Comparison of ENCODE assay signal across 8 cellular contexts in genomic region chr1:144490394-144490793, GRCh38. TPM values are rescaled to one million over a fixed set of nuclear protein-coding genes. Genes with fewer than 3 reads are reported as not detected.
DNase-seq lines count a peak whose midpoint lies in the region; ATAC-seq, FAIRE-seq and TF ChIP-seq lines count a peak whose summit lies in the region.
"Not testable (repeated sequence)": the region's sequence is repeated elsewhere in the genome, so short reads cannot be mapped to it uniquely, and the experiment has no call there.

No MANE protein-coding gene starts in this region.

- not testable (repeated sequence) for DNase-seq in AG04449 (ENCODE audit: low read depth, low spot score); activated T-cell treated with anti-CD3 and anti-CD28 coated beads, Interleukin-2, amount 50 U/mL, for 4 hours; astrocyte (ENCODE audit: low read depth); glutamatergic neuron
- peak; percentile 8 for DNase-seq in activated CD4-positive, alpha-beta T cell treated with anti-CD3 and anti-CD28 coated beads for 1 hour
- peak in 8 of 10 donors; percentile 4 to 30 (median 10) for DNase-seq in naive thymus-derived CD8-positive, alpha-beta T cell
- peak; percentile 3 to 7 for DNase-seq in stimulated activated CD4-positive, alpha-beta T cell treated with anti-CD3 and anti-CD28 coated beads, Interleukin-4, amount 100 ng/mL, for 4 hours

- peak overlapping the region; percentile 15; the same call in 1 of the 2 replicates for H3K4me3 ChIP-seq in AG04449 (ENCODE audit: low read depth, low read length)
- H3K4me3 ChIP-seq in HUES6 (ENCODE audit: low read depth, low read length), result peak overlapping the region; percentile 46
- H3K4me3 ChIP-seq in astrocyte (ENCODE audit: insufficient read depth, low read depth, low read length), result not testable (repeated sequence)

- not testable (repeated sequence) for H3K9me3 ChIP-seq in HUES6 (ENCODE audit: control insufficient read depth, insufficient read depth, low read depth, low read length); astrocyte (ENCODE audit: insufficient read depth, low read depth, low read length)

- H2AFZ ChIP-seq in astrocyte (ENCODE audit: low read depth, low read length), result peak overlapping the region; percentile 26

- ATAC-seq in activated T-cell treated with anti-CD3 and anti-CD28 coated beads, Interleukin-2, amount 50 U/mL, for 4 hours, result not testable (repeated sequence)
- ATAC-seq in naive thymus-derived CD8-positive, alpha-beta T cell, result peak; percentile 20 to 76

- POLR2A ChIA-PET in AG04449 (lab: Yijun Ruan, JAX); naive thymus-derived CD8-positive, alpha-beta T cell (lab: Charles Lee): not testable (repeated sequence)

- not testable (repeated sequence) for H4K20me1 ChIP-seq in astrocyte (ENCODE audit: insufficient read depth, low read length)

- not testable (repeated sequence) for H3K4me1 Mint-ChIP-seq in activated T-cell treated with anti-CD3 and anti-CD28 coated beads, Interleukin-2, amount 50 U/mL, for 4 hours (ENCODE audit: low read depth); astrocyte (ENCODE audit: low read depth, unreplicated experiment); glutamatergic neuron (ENCODE audit: low read depth, unreplicated experiment); naive thymus-derived CD8-positive, alpha-beta T cell

- H3K27ac ChIP-seq in HUES6 (ENCODE audit: low read depth, low read length); astrocyte (ENCODE audit: low read depth, low read length): not testable (repeated sequence)

- not testable (repeated sequence) for H3K79me2 ChIP-seq in astrocyte (ENCODE audit: insufficient read depth, low read length)

- H3K27ac Mint-ChIP-seq in astrocyte (ENCODE audit: unreplicated experiment); glutamatergic neuron (ENCODE audit: unreplicated experiment); naive thymus-derived CD8-positive, alpha-beta T cell: not testable (repeated sequence)

- not testable (repeated sequence) for H3K36me3 Mint-ChIP-seq in activated T-cell treated with anti-CD3 and anti-CD28 coated beads, Interleukin-2, amount 50 U/mL, for 4 hours (ENCODE audit: insufficient read depth); astrocyte (ENCODE audit: low read depth, unreplicated experiment); glutamatergic neuron (ENCODE audit: unreplicated experiment); naive thymus-derived CD8-positive, alpha-beta T cell

- H3K36me3 ChIP-seq in HUES6 (ENCODE audit: control insufficient read depth, insufficient read depth, low read length); astrocyte (ENCODE audit: insufficient read depth, low read length): not testable (repeated sequence)

- H3K27me3 Mint-ChIP-seq in activated T-cell treated with anti-CD3 and anti-CD28 coated beads, Interleukin-2, amount 50 U/mL, for 4 hours (ENCODE audit: low read depth); astrocyte (ENCODE audit: low read depth, unreplicated experiment); glutamatergic neuron (ENCODE audit: unreplicated experiment); naive thymus-derived CD8-positive, alpha-beta T cell: not testable (repeated sequence)

- H3K9ac ChIP-seq in HUES6 (ENCODE audit: low read length); astrocyte (ENCODE audit: low read length): not testable (repeated sequence)

- H3K27me3 ChIP-seq in HUES6 (ENCODE audit: control insufficient read depth, insufficient read depth, low read length); astrocyte (ENCODE audit: insufficient read depth, low read length): not testable (repeated sequence)

- H3K4me2 ChIP-seq in astrocyte (ENCODE audit: low read length), result peak overlapping the region; percentile 50

- H3K4me3 Mint-ChIP-seq in activated T-cell treated with anti-CD3 and anti-CD28 coated beads, Interleukin-2, amount 50 U/mL, for 4 hours, result peak overlapping the region; percentile 65
- H3K4me3 Mint-ChIP-seq in astrocyte (ENCODE audit: unreplicated experiment), result not testable (repeated sequence)
- H3K4me3 Mint-ChIP-seq in glutamatergic neuron (ENCODE audit: unreplicated experiment), result peak overlapping the region; percentile 42
- H3K4me3 Mint-ChIP-seq in naive thymus-derived CD8-positive, alpha-beta T cell, result peak overlapping the region in 7 of 10 donors; percentile 43 to 71 (median 65)

- H3K4me1 ChIP-seq in HUES6 (ENCODE audit: control insufficient read depth, insufficient read depth, low read length); astrocyte (ENCODE audit: insufficient read depth, low read length): not testable (repeated sequence)

- CTCF ChIA-PET in AG04449 (lab: Yijun Ruan, JAX), result not testable (repeated sequence)

- FAIRE-seq in astrocyte (lab: Jason Lieb, UNC), result not testable (repeated sequence)

- not testable (repeated sequence) for TF ChIP-seq CTCF in AG04449 (IDR thresholded peaks at IDR 0.05; ENCODE audit: insufficient read depth, low read length, missing control alignments); astrocyte (IDR thresholded peaks at IDR 0.05; ENCODE audit: insufficient read depth, low read depth, low read length); glutamatergic neuron (IDR thresholded peaks at IDR 0.05; ENCODE audit: partially characterized antibody, unreplicated experiment)

- H3K9me3 Mint-ChIP-seq in activated T-cell treated with anti-CD3 and anti-CD28 coated beads, Interleukin-2, amount 50 U/mL, for 4 hours; astrocyte (ENCODE audit: unreplicated experiment); glutamatergic neuron (ENCODE audit: unreplicated experiment); naive thymus-derived CD8-positive, alpha-beta T cell: not testable (repeated sequence)

RNA-seq across cellular contexts. Expression of gene NBPF15, which starts 28.9 kb away (rescaled TPM):
- total RNA-seq in activated T-cell treated with anti-CD3 and anti-CD28 coated beads, Interleukin-2, amount 50 U/mL, for 4 hours, result 10 to 100 TPM; 17.0 to 30.5 (median 23.0) TPM
- total RNA-seq in astrocyte, result 47.6 and 49.0 TPM in 2 replicates
- total RNA-seq in glutamatergic neuron (ENCODE audit: unreplicated experiment), result 39.1 TPM
- total RNA-seq in naive thymus-derived CD8-positive, alpha-beta T cell, result 100 to 1,000 TPM; 121 to 123 TPM
- 10 to 100 TPM in 2 of 3 donors, 1 to 10 TPM in 1; 6.3 to 15.7 (median 10.6) TPM for polyA plus RNA-seq in naive thymus-derived CD8-positive, alpha-beta T cell
